ENCODE assay signal across 1 cellular context in the genomic region with DNA sequence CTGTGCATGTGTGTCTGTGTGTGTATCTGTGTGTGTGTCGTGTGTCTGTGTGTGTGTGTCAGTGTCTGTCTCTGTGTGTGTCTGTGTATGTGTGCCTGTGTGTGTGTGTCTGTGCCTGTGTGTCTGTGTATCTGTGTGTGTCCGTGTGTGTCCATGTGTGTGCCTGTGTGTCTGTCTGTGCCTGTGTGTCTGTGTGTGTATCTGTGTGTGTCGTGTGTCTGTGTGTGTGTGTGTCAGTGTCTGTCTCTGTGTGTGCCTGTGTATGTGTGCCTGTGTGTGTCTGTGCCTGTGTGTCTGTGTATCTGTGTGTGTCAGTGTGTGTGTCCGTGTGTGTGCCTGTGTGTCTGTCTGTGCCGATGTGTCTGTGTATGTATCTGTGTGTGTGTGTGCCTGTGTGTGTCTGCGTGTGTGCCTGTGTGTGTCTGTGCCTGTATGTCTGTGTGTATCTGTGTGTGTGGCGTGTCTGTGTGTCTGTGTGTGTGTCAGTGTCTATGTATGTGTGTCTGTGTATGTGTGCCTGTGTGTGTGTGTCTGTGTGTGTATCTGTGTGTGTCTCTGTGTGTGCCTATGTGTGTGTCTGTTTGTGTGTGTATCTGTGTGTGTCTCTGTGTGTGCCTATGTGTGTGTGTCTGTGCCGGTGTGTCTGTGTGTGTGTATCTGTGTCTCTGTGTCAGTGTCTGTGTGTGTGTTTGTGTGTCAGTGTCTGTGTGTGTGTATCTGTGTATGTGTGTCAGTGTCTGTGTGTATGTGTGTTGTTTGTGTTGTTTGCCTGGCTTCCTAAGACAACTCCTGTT.
A peak's percentile ranks its signal among the peaks of the same experiment; 100 is the strongest.
TF ChIP-seq lines count a peak whose summit lies in the region.

No MANE protein-coding gene starts in this region.

TF ChIP-seq in HepG2, 621 proteins besides CTCF, POLR2A, EP300 and RAD21 (continued from another document):
- TF ChIP-seq, protein P1, sequence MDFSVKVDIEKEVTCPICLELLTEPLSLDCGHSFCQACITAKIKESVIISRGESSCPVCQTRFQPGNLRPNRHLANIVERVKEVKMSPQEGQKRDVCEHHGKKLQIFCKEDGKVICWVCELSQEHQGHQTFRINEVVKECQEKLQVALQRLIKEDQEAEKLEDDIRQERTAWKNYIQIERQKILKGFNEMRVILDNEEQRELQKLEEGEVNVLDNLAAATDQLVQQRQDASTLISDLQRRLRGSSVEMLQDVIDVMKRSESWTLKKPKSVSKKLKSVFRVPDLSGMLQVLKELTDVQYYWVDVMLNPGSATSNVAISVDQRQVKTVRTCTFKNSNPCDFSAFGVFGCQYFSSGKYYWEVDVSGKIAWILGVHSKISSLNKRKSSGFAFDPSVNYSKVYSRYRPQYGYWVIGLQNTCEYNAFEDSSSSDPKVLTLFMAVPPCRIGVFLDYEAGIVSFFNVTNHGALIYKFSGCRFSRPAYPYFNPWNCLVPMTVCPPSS (IDR thresholded peaks at IDR 0.05), result peak; percentile 71; the same call in 1 of the 2 replicates
- TF ChIP-seq IKZF4 (CRISPR knock-in tag; IDR thresholded peaks at IDR 0.05; ENCODE audit: borderline replicate concordance, low read depth, not compliant biosample characterization), result no peak
- TF ChIP-seq FUBP1 (CRISPR knock-in tag; IDR thresholded peaks at IDR 0.05; ENCODE audit: borderline replicate concordance), result no peak
- TF ChIP-seq ZNF546 (CRISPR knock-in tag; conservative IDR thresholded peaks at IDR 0.05), result no peak
- TF ChIP-seq REPIN1 (CRISPR knock-in tag; IDR thresholded peaks at IDR 0.05; ENCODE audit: borderline replicate concordance, low read depth), result no peak
- TF ChIP-seq BRCA1 (CRISPR knock-in tag; IDR thresholded peaks at IDR 0.05), result no peak
- no peak for TF ChIP-seq EEA1 (CRISPR knock-in tag; IDR thresholded peaks at IDR 0.05; ENCODE audit: borderline replicate concordance)
- no peak for TF ChIP-seq PRMT3 (CRISPR knock-in tag; IDR thresholded peaks at IDR 0.05; ENCODE audit: borderline replicate concordance, low read depth)
- peak; percentile 66; the same call in 1 of the 2 replicates for TF ChIP-seq IKZF1 (IDR thresholded peaks at IDR 0.05)
- TF ChIP-seq SKIL (CRISPR knock-in tag; IDR thresholded peaks at IDR 0.05; ENCODE audit: borderline replicate concordance), result 0 out of 2 replicates have a peak, but pooled peaks have one; percentile 31
- TF ChIP-seq ZBTB43 (CRISPR knock-in tag; conservative IDR thresholded peaks at IDR 0.05), result no peak
- TF ChIP-seq PLRG1 (conservative IDR thresholded peaks at IDR 0.05), result 0 out of 2 replicates have a peak, but pooled peaks have one; percentile 28
- TF ChIP-seq, protein P2, sequence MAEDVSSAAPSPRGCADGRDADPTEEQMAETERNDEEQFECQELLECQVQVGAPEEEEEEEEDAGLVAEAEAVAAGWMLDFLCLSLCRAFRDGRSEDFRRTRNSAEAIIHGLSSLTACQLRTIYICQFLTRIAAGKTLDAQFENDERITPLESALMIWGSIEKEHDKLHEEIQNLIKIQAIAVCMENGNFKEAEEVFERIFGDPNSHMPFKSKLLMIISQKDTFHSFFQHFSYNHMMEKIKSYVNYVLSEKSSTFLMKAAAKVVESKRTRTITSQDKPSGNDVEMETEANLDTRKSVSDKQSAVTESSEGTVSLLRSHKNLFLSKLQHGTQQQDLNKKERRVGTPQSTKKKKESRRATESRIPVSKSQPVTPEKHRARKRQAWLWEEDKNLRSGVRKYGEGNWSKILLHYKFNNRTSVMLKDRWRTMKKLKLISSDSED (CRISPR knock-in tag; IDR thresholded peaks at IDR 0.05), result no peak
